24 cellular contexts compared by ENCODE assay signal in genomic region chr3:5645311-5646029, GRCh38.
DNase-seq lines count a peak whose midpoint lies in the region; ATAC-seq, FAIRE-seq and TF ChIP-seq lines count a peak whose summit lies in the region.
"Had no signal": no experiment of that assay in that cellular context is flagged by ENCODE, and none has a peak within 500 bp of the region (broad histone marks: within the 10 kb centered on the region; RNA-seq: fewer than 3 reads in every experiment).

No MANE protein-coding gene starts in this region.

- no peak for ATAC-seq in A549
- ATAC-seq in HG03045 (IDR thresholded peaks at IDR 0.05; ENCODE audit: unreplicated experiment) = no peak

- FAIRE-seq in A549 (lab: Jason Lieb, UNC) = peak; percentile 32
- FAIRE-seq: G401.6 had no signal

- H3K36me3 Mint-ChIP-seq in progenitor cell of endocrine pancreas (ENCODE audit: insufficient read depth) = no peaks in the 10 kb centered on the region
- H3K36me3 Mint-ChIP-seq: CD4-positive, alpha-beta memory T cell had no signal

- H3K4me1 Mint-ChIP-seq in progenitor cell of endocrine pancreas (ENCODE audit: low read depth) = peaks cover 5% of the 10 kb centered on the region
- H3K4me1 Mint-ChIP-seq: CD4-positive, alpha-beta memory T cell; IgD-negative memory B cell had no signal

- POLR2A ChIA-PET in A549 (lab: Yijun Ruan, JAX) = no interaction called here

- TF ChIP-seq CTCF in A549 (IDR thresholded peaks at IDR 0.05) = no peak
- no peak for TF ChIP-seq CTCF in progenitor cell of endocrine pancreas (IDR thresholded peaks at IDR 0.05; ENCODE audit: unreplicated experiment)
- TF ChIP-seq CTCF in GM13976 (IDR thresholded peaks at IDR 0.05; ENCODE audit: borderline replicate concordance, control extremely low read depth, extremely low read depth, insufficient read depth, missing control alignments) = no peak

- TF ChIP-seq EP300 in A549 (IDR thresholded peaks at IDR 0.05) = no peak

- 8% methylated on average over 6 of the region's 6 CpGs for WGBS in A549 (ENCODE audit: missing lambda C conversion rate)
- 97 to 100% methylated on average over 2 to 3 of the region's 6 CpGs for WGBS in mesodermal cell (ENCODE audit: insufficient coverage in 2 of 2), 2 experiments

- no peak for DNase-seq in A549 (ENCODE audit: low read depth in 1 of 2, low spot score in 1 of 2)
- DNase-seq in SK-MEL-5 (ENCODE audit: low read depth, low spot score) = peak; percentile 22
- DNase-seq in progenitor cell of endocrine pancreas (ENCODE audit: low spot score, unreplicated experiment) = no peak
- DNase-seq in GM13976 (ENCODE audit: low spot score) = no peak
- DNase-seq in activated naive CD4-positive, alpha-beta T cell treated with Interleukin-2 at 50 U/mL for 16 hours = no peak
- DNase-seq: 8988T; CD4-positive, alpha-beta memory T cell; COR-L47; GOT3; HCEC 1CT; MM.1S; NCI-H1417; NCI-H1694; NCI-H2029 treated with DMSO at 0.1 percent for 48 hours; NCI-H446 treated with DMSO at 0.1 percent for 48 hours; NCI-H526; SHP77 had no signal

- no peak overlapping the region for H3K27ac ChIP-seq in A549
- H3K27ac ChIP-seq in mesodermal cell (ENCODE audit: low read depth, low read length, severe bottlenecking) = peak overlapping the region; percentile 41
- H3K27ac ChIP-seq: BLaER1, KMS-11, RWPE1 had no signal

- TF ChIP-seq RAD21 in A549 (conservative IDR thresholded peaks at IDR 0.05 in 1 of 2, IDR thresholded peaks at IDR 0.05 in 1 of 2) = no peak

- no peak overlapping the region for H3K4me3 Mint-ChIP-seq in progenitor cell of endocrine pancreas (ENCODE audit: low read depth)
- H3K4me3 Mint-ChIP-seq: CD4-positive, alpha-beta memory T cell; IgD-negative memory B cell had no signal

- H3K4me2 ChIP-seq in A549 = no peak overlapping the region
- H3K4me2 ChIP-seq: BLaER1, KMS-11 had no signal

- no peaks in the 10 kb centered on the region for H3K9me3 ChIP-seq in A549
- H3K9me3 ChIP-seq in mesodermal cell (ENCODE audit: control insufficient read depth, low read length) = peaks cover 4% of the 10 kb centered on the region

- CTCF ChIA-PET in A549 (lab: Yijun Ruan, JAX) = no interaction called here

- TF ChIP-seq POLR2A in A549 (IDR thresholded peaks at IDR 0.05; ENCODE audit: low read length) = no peak

- H3K27me3 Mint-ChIP-seq in progenitor cell of endocrine pancreas = no peaks in the 10 kb centered on the region
- H3K27me3 Mint-ChIP-seq: CD4-positive, alpha-beta memory T cell; IgD-negative memory B cell had no signal

- peaks cover 14% of the 10 kb centered on the region for H3K9me3 Mint-ChIP-seq in progenitor cell of endocrine pancreas (ENCODE audit: low read depth)

- H3K4me1 ChIP-seq in A549 (no peaks in the 10 kb centered on the region), mesodermal cell (ENCODE audit: control insufficient read depth, insufficient read depth, low read length, poor library complexity, severe bottlenecking) (peaks cover 4% of the 10 kb centered on the region)
- H3K4me1 ChIP-seq: BLaER1 had no signal

- in situ Hi-C loops in SK-MEL-5 (cut with HindIII; ENCODE audit: low pct_unique_long_range_greater_than_20kb, low sequenced_read_pairs) = no loop called here
- in situ Hi-C loops in GM13976 (cut with MboI; ENCODE audit: low sequenced_read_pairs, unreplicated experiment) = no loop called here

- H3K36me3 ChIP-seq in mesodermal cell (ENCODE audit: control insufficient read depth, insufficient read depth, low read length) = no peaks in the 10 kb centered on the region
- H3K36me3 ChIP-seq: BLaER1 had no signal

- no peak overlapping the region for H3K4me3 ChIP-seq in A549
- no peak overlapping the region for H3K4me3 ChIP-seq in mesodermal cell (ENCODE audit: extremely low read depth, insufficient read depth, low read length, poor library complexity, severe bottlenecking)
- H3K4me3 ChIP-seq: BLaER1 had no signal

- peak overlapping the region; percentile 31 for H3K27ac Mint-ChIP-seq in progenitor cell of endocrine pancreas
- H3K27ac Mint-ChIP-seq: CD4-positive, alpha-beta memory T cell; IgD-negative memory B cell had no signal

TF ChIP-seq in A549, 52 proteins besides CTCF, POLR2A, EP300 and RAD21:
- no peak for TF ChIP-seq ZSCAN20 (CRISPR knock-in tag; IDR thresholded peaks at IDR 0.05)
- no peak for TF ChIP-seq HDAC2 (IDR thresholded peaks at IDR 0.05)
- TF ChIP-seq MYC (IDR thresholded peaks at IDR 0.05; ENCODE audit: borderline replicate concordance, low read length) = no peak
- TF ChIP-seq GATA3 (IDR thresholded peaks at IDR 0.05; ENCODE audit: borderline replicate concordance) = no peak
- TF ChIP-seq MAX (IDR thresholded peaks at IDR 0.05) = no peak
- no peak for TF ChIP-seq RFX5 (IDR thresholded peaks at IDR 0.05)
- no peak for TF ChIP-seq EHMT2 (IDR thresholded peaks at IDR 0.05; ENCODE audit: low read depth)
- no peak for TF ChIP-seq HOXB13 (CRISPR knock-in tag; IDR thresholded peaks at IDR 0.05; ENCODE audit: low read depth)
- TF ChIP-seq NPAS2 (CRISPR knock-in tag; IDR thresholded peaks at IDR 0.05; ENCODE audit: borderline replicate concordance) = no peak
- TF ChIP-seq ZNF302 (CRISPR knock-in tag; IDR thresholded peaks at IDR 0.05) = no peak
